ENCODE assay signal across 1 cellular context in the genomic region with DNA sequence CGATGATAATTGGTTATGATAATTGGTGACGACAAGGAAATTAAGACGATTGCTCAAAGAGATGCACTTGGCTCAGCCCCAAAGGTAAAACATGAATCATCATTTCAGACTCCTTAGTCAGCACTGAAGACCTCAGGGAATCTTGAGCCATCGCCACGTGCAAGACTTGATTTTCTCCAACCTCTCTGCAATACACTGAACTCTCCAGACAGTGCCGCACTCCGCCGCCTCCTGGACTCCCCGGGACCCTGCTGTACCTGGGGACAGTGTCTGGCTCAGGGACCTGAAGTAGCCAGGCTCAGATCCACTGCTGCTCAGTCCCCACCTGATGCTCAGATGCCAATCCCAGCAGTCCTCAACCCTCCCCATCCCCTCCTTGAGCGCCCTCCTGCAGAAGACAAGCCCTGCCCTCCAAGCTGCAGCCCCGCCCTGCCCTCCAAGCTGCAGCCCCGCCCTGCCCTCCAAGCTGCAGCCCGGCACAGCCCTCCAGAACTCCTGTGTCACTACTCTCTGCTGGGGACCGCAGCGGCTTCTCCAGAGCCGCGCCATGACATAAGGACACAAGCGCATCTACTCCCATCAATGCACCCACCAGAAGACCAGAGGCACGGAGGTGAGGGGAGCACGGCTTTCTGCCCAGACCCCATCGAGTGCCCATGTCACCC.
TF ChIP-seq lines count a peak whose summit lies in the region.

No MANE protein-coding gene starts in this region.

TF ChIP-seq in HepG2, 621 proteins besides CTCF, POLR2A, EP300 and RAD21 (continued from another document):
- TF ChIP-seq, protein P1, sequence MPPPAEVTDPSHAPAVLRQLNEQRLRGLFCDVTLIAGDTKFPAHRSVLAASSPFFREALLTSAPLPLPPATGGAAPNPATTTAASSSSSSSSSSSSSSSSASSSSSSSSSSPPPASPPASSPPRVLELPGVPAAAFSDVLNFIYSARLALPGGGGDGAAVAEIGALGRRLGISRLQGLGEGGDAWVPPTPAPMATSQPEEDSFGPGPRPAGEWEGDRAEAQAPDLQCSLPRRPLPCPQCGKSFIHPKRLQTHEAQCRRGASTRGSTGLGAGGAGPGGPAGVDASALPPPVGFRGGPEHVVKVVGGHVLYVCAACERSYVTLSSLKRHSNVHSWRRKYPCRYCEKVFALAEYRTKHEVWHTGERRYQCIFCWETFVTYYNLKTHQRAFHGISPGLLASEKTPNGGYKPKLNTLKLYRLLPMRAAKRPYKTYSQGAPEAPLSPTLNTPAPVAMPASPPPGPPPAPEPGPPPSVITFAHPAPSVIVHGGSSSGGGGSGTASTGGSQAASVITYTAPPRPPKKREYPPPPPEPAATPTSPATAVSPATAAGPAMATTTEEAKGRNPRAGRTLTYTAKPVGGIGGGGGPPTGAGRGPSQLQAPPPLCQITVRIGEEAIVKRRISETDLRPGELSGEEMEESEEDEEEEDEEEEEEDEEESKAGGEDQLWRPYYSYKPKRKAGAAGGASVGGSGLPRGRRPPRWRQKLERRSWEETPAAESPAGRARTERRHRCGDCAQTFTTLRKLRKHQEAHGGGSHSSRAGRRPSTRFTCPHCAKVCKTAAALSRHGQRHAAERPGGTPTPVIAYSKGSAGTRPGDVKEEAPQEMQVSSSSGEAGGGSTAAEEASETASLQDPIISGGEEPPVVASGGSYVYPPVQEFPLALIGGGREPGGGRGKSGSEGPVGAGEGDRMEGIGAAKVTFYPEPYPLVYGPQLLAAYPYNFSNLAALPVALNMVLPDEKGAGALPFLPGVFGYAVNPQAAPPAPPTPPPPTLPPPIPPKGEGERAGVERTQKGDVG (CRISPR knock-in tag; IDR thresholded peaks at IDR 0.05; ENCODE audit: borderline replicate concordance): no peak
- TF ChIP-seq NFATC3 (CRISPR knock-in tag; IDR thresholded peaks at IDR 0.05): no peak
- peak; percentile 66; the same call in 1 of the 2 replicates for TF ChIP-seq RXRA (CRISPR knock-in tag; IDR thresholded peaks at IDR 0.05)
- no peak for TF ChIP-seq ZNF160 (CRISPR knock-in tag; IDR thresholded peaks at IDR 0.05)
- TF ChIP-seq ZBTB14 (CRISPR knock-in tag; IDR thresholded peaks at IDR 0.05): no peak
- no peak for TF ChIP-seq RBM39 (IDR thresholded peaks at IDR 0.05; ENCODE audit: low read depth, low read length, poor library complexity, severe bottlenecking)
- TF ChIP-seq ZFYVE20 (CRISPR knock-in tag; IDR thresholded peaks at IDR 0.05; ENCODE audit: borderline replicate concordance, low read depth): no peak
- TF ChIP-seq PPARG (CRISPR knock-in tag; conservative IDR thresholded peaks at IDR 0.05): no peak
- TF ChIP-seq TBP (CRISPR knock-in tag; IDR thresholded peaks at IDR 0.05): no peak
- no peak for TF ChIP-seq ZFP36 (IDR thresholded peaks at IDR 0.05; ENCODE audit: borderline replicate concordance, low read depth, low read length, partially characterized antibody)
- TF ChIP-seq ZFP36L2 (CRISPR knock-in tag; IDR thresholded peaks at IDR 0.05): no peak
- no peak for TF ChIP-seq ZNF562 (CRISPR knock-in tag; IDR thresholded peaks at IDR 0.05; ENCODE audit: borderline replicate concordance)
- TF ChIP-seq FOXC1 (CRISPR knock-in tag; IDR thresholded peaks at IDR 0.05; ENCODE audit: borderline replicate concordance): peak; percentile 47; the same call in 1 of the 2 replicates
- TF ChIP-seq, protein P2, sequence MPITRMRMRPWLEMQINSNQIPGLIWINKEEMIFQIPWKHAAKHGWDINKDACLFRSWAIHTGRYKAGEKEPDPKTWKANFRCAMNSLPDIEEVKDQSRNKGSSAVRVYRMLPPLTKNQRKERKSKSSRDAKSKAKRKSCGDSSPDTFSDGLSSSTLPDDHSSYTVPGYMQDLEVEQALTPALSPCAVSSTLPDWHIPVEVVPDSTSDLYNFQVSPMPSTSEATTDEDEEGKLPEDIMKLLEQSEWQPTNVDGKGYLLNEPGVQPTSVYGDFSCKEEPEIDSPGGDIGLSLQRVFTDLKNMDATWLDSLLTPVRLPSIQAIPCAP (CRISPR knock-in tag; IDR thresholded peaks at IDR 0.05; ENCODE audit: low read depth): no peak
- peak; percentile 72; the same call in 1 of the 2 replicates for TF ChIP-seq MTA1 (CRISPR knock-in tag; IDR thresholded peaks at IDR 0.05; ENCODE audit: borderline replicate concordance)
- TF ChIP-seq ZNF629 (CRISPR knock-in tag; conservative IDR thresholded peaks at IDR 0.05): no peak
- TF ChIP-seq MAFF (IDR thresholded peaks at IDR 0.05; ENCODE audit: low read depth, low read length): peak; percentile 75
